In genomic region chr7:129094501-129094900, GRCh38 we compare ENCODE assay signal across 14 cellular contexts.
A peak's percentile ranks its signal among the peaks of the same experiment; 100 is the strongest.
DNase-seq lines count a peak whose midpoint lies in the region; ATAC-seq and TF ChIP-seq lines count a peak whose summit lies in the region.
"Had no signal": no experiment of that assay in that cellular context is flagged by ENCODE, and none has a peak within 500 bp of the region (broad histone marks: within the 10 kb centered on the region; RNA-seq: fewer than 3 reads in every experiment).

No MANE protein-coding gene starts in this region.

- peak; percentile 4 for DNase-seq in MM.1S
- DNase-seq in stimulated activated CD4-positive, alpha-beta T cell treated with anti-CD3 and anti-CD28 coated beads, Interleukin-1b, Interleukin-23, amount 100 ng/mL, for 48 hours = no peak
- DNase-seq in NCI-H524 treated with DMSO at 0.1 percent for 48 hours (lab: John Stamatoyannopoulos, UW) = no peak
- DNase-seq in stimulated activated naive B cell treated with anti-CD40 and anti-IgM and Interleukin-4, amounts not matched to agents 10 μg/mL and 1 μg/mL and 100 μg/mL, for 72 hours = no peak
- DNase-seq: NCI-H2029, NCI-H69, PC-3, SK-N-SH, T-helper 17 cell had no signal

- TF ChIP-seq CTCF in DOHH2 (IDR thresholded peaks at IDR 0.05; ENCODE audit: low read depth, low read length, poor library complexity, severe bottlenecking) = no peak
- no peak for TF ChIP-seq CTCF in MM.1S (IDR thresholded peaks at IDR 0.05; ENCODE audit: low read length)
- no peak for TF ChIP-seq CTCF in SU-DHL-6 (IDR thresholded peaks at IDR 0.05; ENCODE audit: insufficient read depth, low read length, poor library complexity, severe bottlenecking)

- no peak for ATAC-seq in stimulated activated memory B cell treated with anti-CD40 and anti-IgM and Interleukin-4, amounts not matched to agents 10 μg/mL and 1 μg/mL and 100 μg/mL, for 72 hours
- ATAC-seq in stimulated activated naive B cell treated with anti-CD40 and anti-IgM and Interleukin-4, amounts not matched to agents 10 μg/mL and 1 μg/mL and 100 μg/mL, for 72 hours (replicated peaks) = no peak
- ATAC-seq: HCT116, PC-3 had no signal

- H3K27ac ChIP-seq in DOHH2 (ENCODE audit: low read depth, low read length) (peak overlapping the region; percentile 54), MM.1S (ENCODE audit: low read length) (peak overlapping the region; percentile 79; the same call in 1 of the 2 replicates), SU-DHL-6 (ENCODE audit: low read depth, low read length) (peak overlapping the region; percentile 72; the same call in 1 of the 2 replicates)
- H3K27ac ChIP-seq: HL-60 had no signal

- H3K9me2 ChIP-seq in DOHH2 (replicated peaks; ENCODE audit: control insufficient read depth, low read length) (no peaks in the 10 kb centered on the region), MM.1S (replicated peaks; ENCODE audit: insufficient read depth, low read length) (no peaks in the 10 kb centered on the region), SU-DHL-6 (replicated peaks; ENCODE audit: insufficient read depth, low read length) (no peaks in the 10 kb centered on the region)
- H3K9me2 ChIP-seq: SK-N-SH had no signal

- H3K36me3 Mint-ChIP-seq in stimulated activated memory B cell treated with anti-CD40 and anti-IgM and Interleukin-4, amounts not matched to agents 10 μg/mL and 1 μg/mL and 100 μg/mL, for 72 hours = no peaks in the 10 kb centered on the region
- peaks cover 0 to 3% of the 10 kb centered on the region in 2 donors for H3K36me3 Mint-ChIP-seq in stimulated activated naive B cell treated with anti-CD40 and anti-IgM and Interleukin-4, amounts not matched to agents 10 μg/mL and 1 μg/mL and 100 μg/mL, for 72 hours

- H3K36me3 ChIP-seq in DOHH2 (ENCODE audit: control insufficient read depth, low read length) (no peaks in the 10 kb centered on the region), MM.1S (replicated peaks; ENCODE audit: insufficient read depth, low read length) (no peaks in the 10 kb centered on the region), SU-DHL-6 (ENCODE audit: low read length) (no peaks in the 10 kb centered on the region)

- H3K4me1 ChIP-seq in DOHH2 (ENCODE audit: control insufficient read depth, low read length) (peaks cover 83% of the 10 kb centered on the region), MM.1S (ENCODE audit: low read length) (peaks cover 40% of the 10 kb centered on the region)

- H3K27me3 ChIP-seq in DOHH2 (ENCODE audit: control insufficient read depth, low read length) = no peaks in the 10 kb centered on the region
- H3K27me3 ChIP-seq in MM.1S (replicated peaks; ENCODE audit: insufficient read depth, low read length) = no peaks in the 10 kb centered on the region
- H3K27me3 ChIP-seq in SU-DHL-6 (ENCODE audit: low read length) = no peaks in the 10 kb centered on the region

- H3K4me2 ChIP-seq in DOHH2 (ENCODE audit: low read length) (peak overlapping the region; percentile 43; the same call in 1 of the 2 replicates), MM.1S (ENCODE audit: low read depth, low read length) (no peak overlapping the region), SU-DHL-6 (ENCODE audit: low read depth, low read length, poor library complexity, severe bottlenecking) (no peak overlapping the region)
- H3K4me2 ChIP-seq: SK-N-SH had no signal

- peaks cover 21% of the 10 kb centered on the region for H3F3A ChIP-seq in DOHH2 (ENCODE audit: control insufficient read depth, insufficient read depth)
- peaks cover 35% of the 10 kb centered on the region for H3F3A ChIP-seq in MM.1S (ENCODE audit: insufficient read depth, low read length)
- H3F3A ChIP-seq in SU-DHL-6 (ENCODE audit: insufficient read depth) = peaks cover 14% of the 10 kb centered on the region

- no peak overlapping the region for H3K4me3 Mint-ChIP-seq in stimulated activated memory B cell treated with anti-CD40 and anti-IgM and Interleukin-4, amounts not matched to agents 10 μg/mL and 1 μg/mL and 100 μg/mL, for 72 hours
- no peak overlapping the region for H3K4me3 Mint-ChIP-seq in stimulated activated naive B cell treated with anti-CD40 and anti-IgM and Interleukin-4, amounts not matched to agents 10 μg/mL and 1 μg/mL and 100 μg/mL, for 72 hours
- H3K4me3 Mint-ChIP-seq: T-helper 17 cell had no signal

- H2AFZ ChIP-seq in MM.1S (ENCODE audit: low read length) (0 out of 2 replicates have a peak overlapping the region, but pooled peaks have one; percentile 3), SU-DHL-6 (ENCODE audit: low read depth, low read length, severe bottlenecking) (peak overlapping the region; percentile 36)

- peak overlapping the region; percentile 88 for H3K27ac Mint-ChIP-seq in stimulated activated memory B cell treated with anti-CD40 and anti-IgM and Interleukin-4, amounts not matched to agents 10 μg/mL and 1 μg/mL and 100 μg/mL, for 72 hours
- H3K27ac Mint-ChIP-seq in stimulated activated naive B cell treated with anti-CD40 and anti-IgM and Interleukin-4, amounts not matched to agents 10 μg/mL and 1 μg/mL and 100 μg/mL, for 72 hours = no peak overlapping the region

- H4K20me1 ChIP-seq in DOHH2 (ENCODE audit: control insufficient read depth, insufficient read depth, low read depth, low read length) (no peaks in the 10 kb centered on the region), MM.1S (ENCODE audit: insufficient read depth, low read length) (no peaks in the 10 kb centered on the region), SU-DHL-6 (ENCODE audit: low read depth, low read length) (no peaks in the 10 kb centered on the region)

- no peaks in the 10 kb centered on the region for H3K9me3 Mint-ChIP-seq in stimulated activated memory B cell treated with anti-CD40 and anti-IgM and Interleukin-4, amounts not matched to agents 10 μg/mL and 1 μg/mL and 100 μg/mL, for 72 hours
- peaks cover 0 to 3% of the 10 kb centered on the region in 2 donors for H3K9me3 Mint-ChIP-seq in stimulated activated naive B cell treated with anti-CD40 and anti-IgM and Interleukin-4, amounts not matched to agents 10 μg/mL and 1 μg/mL and 100 μg/mL, for 72 hours

- H3K9me3 ChIP-seq in DOHH2 (ENCODE audit: control insufficient read depth, insufficient read depth, low read length) = no peaks in the 10 kb centered on the region
- H3K9me3 ChIP-seq in MM.1S (replicated peaks; ENCODE audit: insufficient read depth, low read length) = no peaks in the 10 kb centered on the region
- H3K9me3 ChIP-seq in SU-DHL-6 (ENCODE audit: insufficient read depth, low read length) = no peaks in the 10 kb centered on the region
- H3K9me3 ChIP-seq: SK-N-SH had no signal

- H3K27me3 Mint-ChIP-seq in stimulated activated memory B cell treated with anti-CD40 and anti-IgM and Interleukin-4, amounts not matched to agents 10 μg/mL and 1 μg/mL and 100 μg/mL, for 72 hours = no peaks in the 10 kb centered on the region
- no peaks in the 10 kb centered on the region for H3K27me3 Mint-ChIP-seq in stimulated activated naive B cell treated with anti-CD40 and anti-IgM and Interleukin-4, amounts not matched to agents 10 μg/mL and 1 μg/mL and 100 μg/mL, for 72 hours
- H3K27me3 Mint-ChIP-seq: T-helper 17 cell had no signal

- no peaks in the 10 kb centered on the region for H3K79me2 ChIP-seq in DOHH2 (ENCODE audit: control insufficient read depth, low read length)
- no peaks in the 10 kb centered on the region for H3K79me2 ChIP-seq in MM.1S (ENCODE audit: low read length)
- no peaks in the 10 kb centered on the region for H3K79me2 ChIP-seq in SU-DHL-6 (ENCODE audit: insufficient read depth, low read length)

- no peak overlapping the region; the same call in 1 of the 2 replicates for H3K4me3 ChIP-seq in DOHH2 (ENCODE audit: low read length)
- H3K4me3 ChIP-seq in MM.1S (ENCODE audit: low read length) = no peak overlapping the region
- no peak overlapping the region for H3K4me3 ChIP-seq in SU-DHL-6 (ENCODE audit: insufficient read depth, low read length, poor library complexity, severe bottlenecking)

- peaks cover 50% of the 10 kb centered on the region for H3K4me1 Mint-ChIP-seq in stimulated activated memory B cell treated with anti-CD40 and anti-IgM and Interleukin-4, amounts not matched to agents 10 μg/mL and 1 μg/mL and 100 μg/mL, for 72 hours
- H3K4me1 Mint-ChIP-seq in stimulated activated naive B cell treated with anti-CD40 and anti-IgM and Interleukin-4, amounts not matched to agents 10 μg/mL and 1 μg/mL and 100 μg/mL, for 72 hours = peaks cover 23 to 42% of the 10 kb centered on the region in 2 donors

- no peak overlapping the region for H3K9ac ChIP-seq in MM.1S (ENCODE audit: low read length)
- H3K9ac ChIP-seq in SU-DHL-6 (ENCODE audit: low read length) = no peak overlapping the region
- H3K9ac ChIP-seq: SK-N-SH had no signal
